8 cellular contexts compared by ENCODE assay signal in genomic region chr7:30027915-30028748, GRCh38. TPM values are rescaled to one million over a fixed set of nuclear protein-coding genes. Genes with fewer than 3 reads are reported as not detected.
DNase-seq lines count a peak whose midpoint lies in the region; ATAC-seq and TF ChIP-seq lines count a peak whose summit lies in the region.

A gene with protein sequence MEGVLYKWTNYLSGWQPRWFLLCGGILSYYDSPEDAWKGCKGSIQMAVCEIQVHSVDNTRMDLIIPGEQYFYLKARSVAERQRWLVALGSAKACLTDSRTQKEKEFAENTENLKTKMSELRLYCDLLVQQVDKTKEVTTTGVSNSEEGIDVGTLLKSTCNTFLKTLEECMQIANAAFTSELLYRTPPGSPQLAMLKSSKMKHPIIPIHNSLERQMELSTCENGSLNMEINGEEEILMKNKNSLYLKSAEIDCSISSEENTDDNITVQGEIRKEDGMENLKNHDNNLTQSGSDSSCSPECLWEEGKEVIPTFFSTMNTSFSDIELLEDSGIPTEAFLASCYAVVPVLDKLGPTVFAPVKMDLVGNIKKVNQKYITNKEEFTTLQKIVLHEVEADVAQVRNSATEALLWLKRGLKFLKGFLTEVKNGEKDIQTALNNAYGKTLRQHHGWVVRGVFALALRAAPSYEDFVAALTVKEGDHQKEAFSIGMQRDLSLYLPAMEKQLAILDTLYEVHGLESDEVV (plus strand): TSS chr7:30028412. CDS start chr7:30028763, 351 bp downstream.

- no peak for TF ChIP-seq CTCF in BE2C (IDR thresholded peaks at IDR 0.05; ENCODE audit: low read depth, low read length)
- TF ChIP-seq CTCF in left lung (IDR thresholded peaks at IDR 0.05), result no peak

- peak within 1 kb of the TSS; percentile 89 to 90 for H3K27ac ChIP-seq in left lung

- H3K9me3 ChIP-seq in BE2C (no peaks in the 10 kb centered on the region), left lung (no peaks in the 10 kb centered on the region)

- intact Hi-C loops in left lung (cut with DNase I), result no loop called here

- H3K27me3 ChIP-seq in BE2C, result no peaks in the 10 kb centered on the region
- no peaks in the 10 kb centered on the region for H3K27me3 ChIP-seq in left lung

- H3K4me1 ChIP-seq in BE2C (no peaks in the 10 kb centered on the region; the same call in 1 of the 2 replicates), left lung (peaks cover 16 to 53% of the 10 kb centered on the region in 2 donors)

- peak within 1 kb of the TSS; percentile 83 for H3K4me3 ChIP-seq in BE2C (ENCODE audit: low read depth, low read length)
- H3K4me3 ChIP-seq in left lung, result peak within 1 kb of the TSS; percentile 91 to 96

- no peaks in the 10 kb centered on the region for H3K36me3 ChIP-seq in BE2C
- no peaks in the 10 kb centered on the region for H3K36me3 ChIP-seq in left lung

- DNase-seq in BE2C (peak; percentile 89), NCI-H345 treated with DMSO at 0.1 percent for 48 hours (lab: John Stamatoyannopoulos, UW; ENCODE audit: unreplicated experiment) (peak; percentile 79), cortex of kidney (lab: John Stamatoyannopoulos, UW) (peak; percentile 40), left lung (peak; percentile 92 to 97)
- peak; percentile 85 for DNase-seq in activated CD4-positive, alpha-beta T cell treated with anti-CD3 and anti-CD28 coated beads, Interleukin-2, amount 50 U/mL, for 1 hour
- peak; percentile 91 to 92 for DNase-seq in stimulated activated CD4-positive, alpha-beta T cell treated with anti-CD3 and anti-CD28 coated beads, Interleukin-2, amount 100 ng/mL, for 24 hours

- ATAC-seq in GM19043 (IDR thresholded peaks at IDR 0.05; ENCODE audit: low read depth, unreplicated experiment) (peak; percentile 42), HG03342 (IDR thresholded peaks at IDR 0.05; ENCODE audit: unreplicated experiment) (peak; percentile 41), left lung (peak; percentile 76)

RNA-seq across cellular contexts. Expression of the gene that starts here (rescaled TPM):
- 3.6 TPM for polyA plus RNA-seq in BE2C (2012; ENCODE audit: insufficient read depth, insufficient read length, low read depth)
- 10 to 100 TPM in 1 of 2 donors, 1 to 10 TPM in 1; 9.8 to 13.2 TPM for total RNA-seq in left lung

Comparison
In these comparisons a context has a peak if more than half of its experiments do, and no peak if none do; other contexts are left out.
1. Peak in every context shown above with its lines: DNase-seq, ATAC-seq, H3K4me3 ChIP-seq and H3K27ac ChIP-seq.
2. DNase-seq: peak in every context shown above with its lines; median percentile 94 in left lung; 92 in stimulated activated CD4-positive, alpha-beta T cell treated with anti-CD3 and anti-CD28 coated beads, Interleukin-2, amount 100 ng/mL, for 24 hours; 89 in BE2C; 85 in activated CD4-positive, alpha-beta T cell treated with anti-CD3 and anti-CD28 coated beads, Interleukin-2, amount 50 U/mL, for 1 hour; 79 in NCI-H345 treated with DMSO at 0.1 percent for 48 hours; 40 in cortex of kidney.